23 cellular contexts compared by ENCODE assay signal in genomic region chr9:87672586-87672985, GRCh38.
"Had no signal": no experiment of that assay in that cellular context is flagged by ENCODE, and none has a peak within 500 bp of the region (broad histone marks: within the 10 kb centered on the region; RNA-seq: fewer than 3 reads in every experiment).

No MANE protein-coding gene starts in this region.

- H3K36me3 ChIP-seq: gastrocnemius medialis, neutrophil, thoracic aorta, transverse colon had no signal

- H3K4me1 ChIP-seq: gastrocnemius medialis, right lobe of liver had no signal

- H3K27ac ChIP-seq: gastrocnemius medialis, heart right ventricle, left lung, neutrophil, pancreas, right lobe of liver, thoracic aorta, transverse colon had no signal

- H3K27me3 ChIP-seq: gastrocnemius medialis, left lung, neutrophil, pancreas, right lobe of liver, transverse colon had no signal

- H3K4me3 ChIP-seq: gastrocnemius medialis, heart right ventricle, left lung, pancreas, right lobe of liver, thoracic aorta, transverse colon had no signal

- DNase-seq: caudate nucleus; cerebellar nuclear complex; cortex of kidney; effector memory CD8-positive, alpha-beta T cell; erythroblast; gastrocnemius medialis; heart right ventricle; hippocampal formation; left lung; mammary epithelial cell; mesendoderm; naive B cell; pancreas; retina; right lobe of liver; small intestine; stimulated activated CD4-positive, alpha-beta T cell treated with anti-CD3 and anti-CD28 coated beads, Interleukin-15, amount 100 ng/mL, for 24 hours; stimulated activated CD4-positive, alpha-beta T cell treated with anti-CD3 and anti-CD28 coated beads, Interleukin-2, amount 100 ng/mL, for 48 hours; stimulated activated naive B cell treated with anti-CD40 and anti-IgM and Interleukin-4, amounts not matched to agents 10 μg/mL and 1 μg/mL and 100 μg/mL, for 72 hours; transverse colon had no signal

- ATAC-seq: effector memory CD8-positive, alpha-beta T cell; gastrocnemius medialis; heart right ventricle; left lung; natural killer cell treated with Interleukin-12 subunit alpha and Interleukin-12 subunit beta and Interleukin-15 and Interleukin-18, amount 100 ng/mL, for 72 hours; pancreas; stimulated activated naive B cell treated with anti-CD40 and anti-IgM and Interleukin-4, amounts not matched to agents 10 μg/mL and 1 μg/mL and 100 μg/mL, for 72 hours had no signal

- H3K9me3 ChIP-seq: gastrocnemius medialis, left lung, neutrophil, pancreas, right lobe of liver, thoracic aorta, transverse colon had no signal
